In genomic region chr7:18890134-18890533, GRCh38 we compare ENCODE assay signal across 14 cellular contexts.
A peak's percentile ranks its signal among the peaks of the same experiment; 100 is the strongest.
DNase-seq lines count a peak whose midpoint lies in the region; ATAC-seq and TF ChIP-seq lines count a peak whose summit lies in the region.
"Had no signal": no experiment of that assay in that cellular context is flagged by ENCODE, and none has a peak within 500 bp of the region (broad histone marks: within the 10 kb centered on the region; RNA-seq: fewer than 3 reads in every experiment).

No MANE protein-coding gene starts in this region.

- H3K4me3 ChIP-seq in AG10803 (ENCODE audit: low read length), result no peak overlapping the region
- no peak overlapping the region for H3K4me3 ChIP-seq in Loucy (ENCODE audit: low read length, poor library complexity, severe bottlenecking)
- no peak overlapping the region for H3K4me3 ChIP-seq in cardiac fibroblast (replicated peaks in 1 of 2; ENCODE audit: low read depth in 2 of 2, low read length in 2 of 2)
- H3K4me3 ChIP-seq in lung, result no peak overlapping the region
- H3K4me3 ChIP-seq in effector memory CD4-positive, alpha-beta T cell (ENCODE audit: insufficient read depth, low read depth, low read length, poor library complexity, severe bottlenecking), result no peak overlapping the region

- no peaks in the 10 kb centered on the region for H3K27me3 ChIP-seq in Loucy (ENCODE audit: insufficient read depth, low read length, poor library complexity, severe bottlenecking)
- H3K27me3 ChIP-seq in lung (ENCODE audit: control insufficient read depth, insufficient read depth), result no peaks in the 10 kb centered on the region
- no peaks in the 10 kb centered on the region for H3K27me3 ChIP-seq in effector memory CD4-positive, alpha-beta T cell (replicated peaks; ENCODE audit: control insufficient read depth, insufficient read depth, low read length, poor library complexity, severe bottlenecking)

- ATAC-seq in lung (ENCODE audit: insufficient read depth, low FRiP score) (peak; percentile 4), HG03354 (IDR thresholded peaks at IDR 0.05; ENCODE audit: poor library complexity, severe bottlenecking, unreplicated experiment) (no peak)
- ATAC-seq: Right ventricle myocardium inferior had no signal

- WGBS in lung, 2 donors, result 53 to 75% methylated on average over 2 of the region's 2 CpGs

- H2AFZ ChIP-seq in Loucy (ENCODE audit: low read length), result no peak overlapping the region

- TF ChIP-seq CTCF in AG10803 (conservative IDR thresholded peaks at IDR 0.05; ENCODE audit: low read length), result no peak
- TF ChIP-seq CTCF in Loucy (conservative IDR thresholded peaks at IDR 0.05; ENCODE audit: low read length), result no peak
- TF ChIP-seq CTCF in cardiac fibroblast (IDR thresholded peaks at IDR 0.05; ENCODE audit: low read depth, low read length), result no peak
- no peak for TF ChIP-seq CTCF in lung (IDR thresholded peaks at IDR 0.05; ENCODE audit: control extremely low read depth, extremely low read depth)

- DNase-seq in AG10803 (ENCODE audit: low read depth), result peak; percentile 74
- peak; percentile 67 to 68 for DNase-seq in cardiac fibroblast (ENCODE audit: low read depth in 2 of 2)
- DNase-seq in lung (ENCODE audit: low spot score), result no peak
- DNase-seq in amniotic stem cell (lab: John Stamatoyannopoulos, UW), result no peak
- DNase-seq in NCI-H1694 treated with DMSO at 0.1 percent for 48 hours (lab: John Stamatoyannopoulos, UW), result no peak
- DNase-seq in effector memory CD4-positive, alpha-beta T cell, result no peak
- DNase-seq: left cardiac atrium; stimulated activated CD4-positive, alpha-beta T cell treated with anti-CD3 and anti-CD28 coated beads, Interleukin-15, amount 100 ng/mL, for 24 hours; substantia nigra; T1000 had no signal

- no peak overlapping the region for H3K27ac ChIP-seq in lung (ENCODE audit: low read depth in 1 of 2, low read length in 1 of 2)
- H3K27ac ChIP-seq in effector memory CD4-positive, alpha-beta T cell (ENCODE audit: insufficient read depth, low read length, poor library complexity, severe bottlenecking), result no peak overlapping the region
- H3K27ac ChIP-seq: C4-2B had no signal

- H3K9me2 ChIP-seq in Loucy (replicated peaks; ENCODE audit: low read depth, low read length), result no peaks in the 10 kb centered on the region

- H4K20me1 ChIP-seq in Loucy (ENCODE audit: insufficient read depth, low read length, poor library complexity, severe bottlenecking), result no peaks in the 10 kb centered on the region

- H3K79me2 ChIP-seq in Loucy (ENCODE audit: insufficient read depth, low read length), result no peaks in the 10 kb centered on the region

- no peaks in the 10 kb centered on the region for H3K9me3 ChIP-seq in Loucy (ENCODE audit: insufficient read depth, low read depth, low read length)
- H3K9me3 ChIP-seq in lung (ENCODE audit: control insufficient read depth in 2 of 2, insufficient read depth in 1 of 2, low read length in 1 of 2), result no peaks in the 10 kb centered on the region
- H3K9me3 ChIP-seq in effector memory CD4-positive, alpha-beta T cell (ENCODE audit: control insufficient read depth, low read length), result no peaks in the 10 kb centered on the region

- H3K36me3 ChIP-seq in Loucy (ENCODE audit: insufficient read depth, low read length) (no peaks in the 10 kb centered on the region), lung (ENCODE audit: control insufficient read depth in 2 of 2, insufficient read depth in 2 of 2, low read length in 2 of 2) (no peaks in the 10 kb centered on the region)
- H3K36me3 ChIP-seq in effector memory CD4-positive, alpha-beta T cell (ENCODE audit: control insufficient read depth, insufficient read depth, low read length), result no peaks in the 10 kb centered on the region

- peak overlapping the region; percentile 38 for H3K9ac ChIP-seq in Loucy (ENCODE audit: low read depth, low read length, poor library complexity, severe bottlenecking)

- peak overlapping the region; percentile 50 for H3K4me2 ChIP-seq in Loucy (ENCODE audit: low read depth, low read length, poor library complexity, severe bottlenecking)

- peaks cover 9% of the 10 kb centered on the region; the same call in 1 of the 2 replicates for H3F3A ChIP-seq in Loucy (ENCODE audit: low read depth)

- H3K4me1 ChIP-seq in Loucy (ENCODE audit: insufficient read depth, low read length, poor library complexity, severe bottlenecking) (peaks cover 37% of the 10 kb centered on the region), lung (ENCODE audit: control insufficient read depth in 2 of 2, insufficient read depth in 2 of 2, low read length in 2 of 2) (peaks cover 0 to 18% of the 10 kb centered on the region in 2 donors)
- H3K4me1 ChIP-seq in effector memory CD4-positive, alpha-beta T cell (ENCODE audit: control insufficient read depth, insufficient read depth, low read length, poor library complexity, severe bottlenecking), result no peaks in the 10 kb centered on the region

Comparison
In these comparisons a context has a peak if more than half of its experiments do, and no peak if none do; other contexts are left out.
1. DNase-seq: peak in AG10803 (single experiment) and cardiac fibroblast (2 of 2); none in lung (single experiment), amniotic stem cell (single experiment), NCI-H1694 treated with DMSO at 0.1 percent for 48 hours (single experiment) and effector memory CD4-positive, alpha-beta T cell (0 of 3).